Comparison of ENCODE assay signal across 11 cellular contexts in the genomic region with DNA sequence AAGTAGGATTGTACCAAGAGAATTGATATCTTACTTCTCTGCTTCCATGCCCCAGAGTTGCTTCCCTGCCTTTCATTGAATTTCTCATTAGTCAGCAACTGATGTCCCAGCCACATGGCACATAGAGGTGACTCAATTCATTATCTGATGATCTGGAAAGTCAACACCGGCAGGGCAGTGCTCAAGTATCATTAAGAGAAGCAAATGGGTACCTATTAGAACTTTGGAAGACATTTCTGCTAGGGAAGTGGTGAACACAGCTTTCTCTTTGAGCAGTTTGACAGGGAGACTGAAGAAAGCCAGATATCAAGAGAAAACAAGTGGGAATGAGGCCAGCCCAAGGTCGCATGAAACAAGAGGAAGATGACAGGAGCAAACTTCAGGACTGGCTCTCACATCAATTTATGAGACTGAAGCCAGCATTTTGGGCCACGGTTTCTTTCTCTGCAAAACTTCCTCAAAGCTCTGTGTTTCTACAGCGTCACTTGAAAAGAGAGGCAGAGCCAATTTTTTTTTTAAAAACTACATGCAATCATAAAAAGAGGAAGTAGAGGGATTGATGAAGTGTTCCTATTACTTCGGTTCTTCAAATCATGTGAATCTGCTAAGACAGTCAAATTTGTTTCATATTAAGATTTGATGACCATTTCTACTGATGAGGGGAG.
DNase-seq lines count a peak whose midpoint lies in the region; ATAC-seq and TF ChIP-seq lines count a peak whose summit lies in the region.
"Had no signal": no experiment of that assay in that cellular context is flagged by ENCODE, and none has a peak within 500 bp of the region (broad histone marks: within the 10 kb centered on the region; RNA-seq: fewer than 3 reads in every experiment).

No MANE protein-coding gene starts in this region.

- no peaks in the 10 kb centered on the region for H3K9me3 ChIP-seq in T-helper 17 cell (ENCODE audit: control insufficient read depth, low read length, poor library complexity, severe bottlenecking)
- no peaks in the 10 kb centered on the region for H3K9me3 ChIP-seq in liver (ENCODE audit: control insufficient read depth in 4 of 4, low read length in 3 of 4)

- H3K4me1 ChIP-seq in liver (ENCODE audit: control insufficient read depth in 4 of 4, insufficient read depth in 4 of 4, low read length in 3 of 4): no peaks in the 10 kb centered on the region

- H3K27me3 Mint-ChIP-seq in T-helper 17 cell: no peaks in the 10 kb centered on the region
- H3K27me3 Mint-ChIP-seq: effector memory CD8-positive, alpha-beta T cell had no signal

- TF ChIP-seq CTCF in C4-2B (conservative IDR thresholded peaks at IDR 0.05): no peak
- TF ChIP-seq CTCF in liver (IDR thresholded peaks at IDR 0.05; ENCODE audit: low read depth, low read length, missing input control): no peak

- 50% methylated on average over 5 of the region's 5 CpGs for WGBS in liver

- no peak for ATAC-seq in T-helper 17 cell
- no peak for ATAC-seq in GM19023 (IDR thresholded peaks at IDR 0.05; ENCODE audit: unreplicated experiment)
- no peak for ATAC-seq in HG03280 (IDR thresholded peaks at IDR 0.05; ENCODE audit: unreplicated experiment)
- ATAC-seq: effector memory CD8-positive, alpha-beta T cell had no signal

- peak; percentile 12 for DNase-seq in HuH-7.5 (ENCODE audit: low spot score)
- no peak for DNase-seq in T-helper 17 cell
- DNase-seq in NCI-H1092 (lab: John Stamatoyannopoulos, UW): no peak
- no peak for DNase-seq in T-helper 2 cell
- DNase-seq: effector memory CD8-positive, alpha-beta T cell; NCI-H1048 had no signal

- H3K4me3 Mint-ChIP-seq in T-helper 17 cell: no peak overlapping the region
- H3K4me3 Mint-ChIP-seq: effector memory CD8-positive, alpha-beta T cell had no signal

- no peak for TF ChIP-seq RAD21 in liver (IDR thresholded peaks at IDR 0.05)

- H3K27ac Mint-ChIP-seq in T-helper 17 cell: peak overlapping the region; percentile 48

- H3K27me3 ChIP-seq in liver (ENCODE audit: control insufficient read depth in 4 of 4, insufficient read depth in 4 of 4, low read length in 3 of 4): no peaks in the 10 kb centered on the region

- H3K4me1 Mint-ChIP-seq in T-helper 17 cell: peaks cover 9% of the 10 kb centered on the region

- H3K9ac ChIP-seq in liver (ENCODE audit: low read depth in 1 of 2, low read length in 2 of 2): no peak overlapping the region

- peaks cover 3% of the 10 kb centered on the region for H3K36me3 Mint-ChIP-seq in T-helper 17 cell (ENCODE audit: low read depth)

- H3K27ac ChIP-seq in C4-2B: peak overlapping the region; percentile 89; the same call in 1 of the 2 replicates
- H3K27ac ChIP-seq in liver (ENCODE audit: low read depth in 1 of 2, low read length in 2 of 2): peak overlapping the region in 1 of 2 donors; percentile 12

- H3K4me3 ChIP-seq in liver (ENCODE audit: low read depth in 1 of 3, low read length in 3 of 3): no peak overlapping the region
- H3K4me3 ChIP-seq: skin epidermis had no signal

- H3K36me3 ChIP-seq in liver (ENCODE audit: control insufficient read depth in 4 of 4, insufficient read depth in 3 of 4, low read depth in 1 of 4, low read length in 3 of 4): no peaks in the 10 kb centered on the region

TF ChIP-seq in liver, 16 proteins besides CTCF, POLR2A, EP300 and RAD21:
- TF ChIP-seq, protein P1, sequence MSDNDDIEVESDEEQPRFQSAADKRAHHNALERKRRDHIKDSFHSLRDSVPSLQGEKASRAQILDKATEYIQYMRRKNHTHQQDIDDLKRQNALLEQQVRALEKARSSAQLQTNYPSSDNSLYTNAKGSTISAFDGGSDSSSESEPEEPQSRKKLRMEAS (IDR thresholded peaks at IDR 0.05): no peak
- TF ChIP-seq EGR1 (IDR thresholded peaks at IDR 0.05; ENCODE audit: low read depth in 2 of 2): no peak
- TF ChIP-seq FOXA2 (IDR thresholded peaks at IDR 0.05): peak; percentile 11
